Comparison of ENCODE assay signal across 20 cellular contexts in genomic region chr2:32918774-32919173, GRCh38. TPM values are rescaled to one million over a fixed set of nuclear protein-coding genes. Genes with fewer than 3 reads are reported as not detected.
DNase-seq lines count a peak whose midpoint lies in the region; ATAC-seq, FAIRE-seq and TF ChIP-seq lines count a peak whose summit lies in the region.
"Had no signal": no experiment of that assay in that cellular context is flagged by ENCODE, and none has a peak within 500 bp of the region (broad histone marks: within the 10 kb centered on the region; RNA-seq: fewer than 3 reads in every experiment).

No MANE protein-coding gene starts in this region.

- peak; percentile 13 for DNase-seq in EH (ENCODE audit: low read depth)
- DNase-seq in OCI-LY7 (ENCODE audit: low spot score) = no peak
- DNase-seq in K562 (ENCODE audit: extremely low read depth in 1 of 4, low spot score in 3 of 4) = no peak
- peak; percentile 15 to 56 for DNase-seq in trophoblast cell
- no peak for DNase-seq in H54 (ENCODE audit: insufficient read length, low spot score)
- DNase-seq: Calu3, DMS153, DND-41, MV-4-11, NCI-H1105 treated with DMSO at 0.1 percent for 48 hours, NCI-H146, NCI-H1930, NCI-H2107, NCI-H524, NCI-H774, Right ventricle myocardium superior, RPMI8226 had no signal

- CTCF ChIA-PET in OCI-LY7 (lab: Charles Lee; ENCODE audit: unreplicated experiment) (no interaction called here), K562 (lab: Yijun Ruan, JAX; ENCODE audit: low intra/inter-chr PET ratio) (no interaction called here)

- H3K36me3 ChIP-seq in OCI-LY7 (ENCODE audit: insufficient read depth, low read length) = no peaks in the 10 kb centered on the region; the same call in 1 of the 2 replicates
- H3K36me3 ChIP-seq in K562 (ENCODE audit: control insufficient read depth, insufficient read depth, low read length) = no peaks in the 10 kb centered on the region
- H3K36me3 ChIP-seq in trophoblast cell (ENCODE audit: control insufficient read depth in 1 of 2, insufficient read depth in 2 of 2, low read length in 2 of 2) = no peaks in the 10 kb centered on the region
- H3K36me3 ChIP-seq: SJSA1 had no signal

- BruUV-seq in OCI-LY7 (replicated peaks; lab: Mats Ljungman, UMichigan) = no TSS peak
- no TSS peak for BruUV-seq in K562 (replicated peaks; lab: Mats Ljungman, UMichigan)

- H2BK120ac ChIP-seq in trophoblast cell (ENCODE audit: insufficient read depth, low read length, poor library complexity) = no peak overlapping the region

- POLR2A ChIA-PET in OCI-LY7 (lab: Charles Lee) = no interaction called here
- POLR2A ChIA-PET in K562 (lab: Yijun Ruan, JAX) = no interaction called here

- TF ChIP-seq CTCF in OCI-LY7 (conservative IDR thresholded peaks at IDR 0.05; ENCODE audit: low read length) (no peak), K562 (IDR thresholded peaks at IDR 0.05 in 2 of 3, conservative IDR thresholded peaks at IDR 0.05 in 1 of 3; ENCODE audit: insufficient read depth in 2 of 3, low read depth in 1 of 3, low read length in 3 of 3) (no peak)

- in situ Hi-C loops in K562 (cut with MboI) = no loop called here

- no peak overlapping the region for H4K91ac ChIP-seq in trophoblast cell (ENCODE audit: low read depth, low read length)

- H3K4me3 ChIP-seq in OCI-LY7 (ENCODE audit: low read depth, low read length, poor library complexity, severe bottlenecking) (no peak overlapping the region), K562 (no peak overlapping the region), trophoblast cell (ENCODE audit: low read depth, low read length) (no peak overlapping the region)
- H3K4me3 ChIP-seq: SJSA1 had no signal

- H3K79me2 ChIP-seq in OCI-LY7 (ENCODE audit: insufficient read depth, low read depth, low read length) (no peaks in the 10 kb centered on the region), K562 (ENCODE audit: control insufficient read depth, insufficient read depth, low read length) (no peaks in the 10 kb centered on the region), trophoblast cell (ENCODE audit: control insufficient read depth, insufficient read depth, low read length, poor library complexity) (no peaks in the 10 kb centered on the region)

- H3K9me1 ChIP-seq in K562 (ENCODE audit: control insufficient read depth, insufficient read depth, low read length) = no peaks in the 10 kb centered on the region

- H3K9me2 ChIP-seq in OCI-LY7 (ENCODE audit: insufficient read depth, low read length) = no peaks in the 10 kb centered on the region

- intact Hi-C loops in OCI-LY7 (cut with micrococcal nuclease; ENCODE audit: unreplicated experiment) (no loop called here), K562 (cut with micrococcal nuclease) (no loop called here)

- H2AK5ac ChIP-seq in trophoblast cell (ENCODE audit: low read length) = no peak overlapping the region

- peaks cover 4% of the 10 kb centered on the region for H3K4me1 ChIP-seq in OCI-LY7 (ENCODE audit: insufficient read depth, low read length, poor library complexity, severe bottlenecking)
- H3K4me1 ChIP-seq in K562 (replicated peaks in 1 of 2; ENCODE audit: control insufficient read depth in 2 of 2, insufficient read depth in 2 of 2, low read length in 2 of 2) = no peaks in the 10 kb centered on the region; a peak in 1 of 5 replicates
- H3K4me1 ChIP-seq in trophoblast cell (ENCODE audit: control insufficient read depth in 1 of 2, insufficient read depth in 2 of 2, low read length in 2 of 2) = no peaks in the 10 kb centered on the region

- TF ChIP-seq POLR2A in K562 (conservative IDR thresholded peaks at IDR 0.05) (no peak), H54 (IDR thresholded peaks at IDR 0.05; ENCODE audit: low read depth, low read length) (no peak)

- H2BK12ac ChIP-seq in trophoblast cell (ENCODE audit: low read length) = no peak overlapping the region

- no peak overlapping the region for H3K23ac ChIP-seq in trophoblast cell (ENCODE audit: low read length)

- TF ChIP-seq EP300 in K562 (IDR thresholded peaks at IDR 0.05; ENCODE audit: low read length) = no peak

- H3K27ac ChIP-seq in OCI-LY7 (ENCODE audit: low read depth, low read length, poor library complexity, severe bottlenecking) = no peak overlapping the region
- no peak overlapping the region for H3K27ac ChIP-seq in K562 (ENCODE audit: extremely low read depth, low read depth, low read length)
- no peak overlapping the region for H3K27ac ChIP-seq in trophoblast cell (ENCODE audit: low read depth, low read length)
- H3K27ac ChIP-seq: SJSA1 had no signal

- H2AFZ ChIP-seq in OCI-LY7 (ENCODE audit: low read length) = peak overlapping the region; percentile 43; the same call in 1 of the 2 replicates
- peak overlapping the region; percentile 11 for H2AFZ ChIP-seq in K562 (ENCODE audit: low read depth, low read length)
- H2AFZ ChIP-seq in trophoblast cell (ENCODE audit: insufficient read depth, low read length, poor library complexity) = no peak overlapping the region

- no peak for FAIRE-seq in K562 (lab: Jason Lieb, UNC)
- FAIRE-seq in H54 (lab: Jason Lieb, UNC) = no peak

- H4K20me1 ChIP-seq in OCI-LY7 (ENCODE audit: insufficient read depth, low read length) = no peaks in the 10 kb centered on the region
- H4K20me1 ChIP-seq in K562 (replicated peaks; ENCODE audit: control insufficient read depth, insufficient read depth, low read length) = no peaks in the 10 kb centered on the region

- H3K9ac ChIP-seq in K562 (ENCODE audit: insufficient read depth in 1 of 2, low read depth in 2 of 2, low read length in 2 of 2) (no peak overlapping the region), trophoblast cell (ENCODE audit: low read length) (no peak overlapping the region)

- H3K18ac ChIP-seq in trophoblast cell (ENCODE audit: low read length) = no peak overlapping the region

- H3K4me2 ChIP-seq in OCI-LY7 (ENCODE audit: low read length) (no peak overlapping the region; the same call in 1 of the 2 replicates), K562 (ENCODE audit: insufficient read depth, low read length) (no peak overlapping the region), trophoblast cell (ENCODE audit: low read length) (no peak overlapping the region)

- H2BK5ac ChIP-seq in trophoblast cell (ENCODE audit: low read depth, low read length, poor library complexity) = no peak overlapping the region

- no peak overlapping the region for H3K14ac ChIP-seq in trophoblast cell (ENCODE audit: low read length)

- H3K4ac ChIP-seq in trophoblast cell (ENCODE audit: low read depth, low read length) = no peak overlapping the region

- ATAC-seq in K562 (no peak), HG03139 (IDR thresholded peaks at IDR 0.05; ENCODE audit: unreplicated experiment) (no peak), GM18873 (IDR thresholded peaks at IDR 0.05; ENCODE audit: low FRiP score, unreplicated experiment) (no peak)

- 30% methylated on average over 6 of the region's 6 CpGs for WGBS in K562 (ENCODE audit: insufficient coverage, low coverage, missing lambda C conversion rate)
- no CpG with 5 or more reads among the region's 6 CpGs for WGBS in trophoblast cell (ENCODE audit: extremely low coverage, insufficient coverage, insufficient read length)

- H3K79me1 ChIP-seq in trophoblast cell (ENCODE audit: low read length) = no peaks in the 10 kb centered on the region

- no peak overlapping the region for H4K8ac ChIP-seq in trophoblast cell (ENCODE audit: low read depth, low read length)

- no peak for TF ChIP-seq RAD21 in K562 (CRISPR knock-in tag; conservative IDR thresholded peaks at IDR 0.05 in 1 of 2, IDR thresholded peaks at IDR 0.05 in 1 of 2)

- no peak overlapping the region for H4K12ac ChIP-seq in trophoblast cell (ENCODE audit: low read depth, low read length)

- peaks cover 8% of the 10 kb centered on the region; the same call in 1 of the 2 replicates for H3K9me3 ChIP-seq in OCI-LY7 (ENCODE audit: low read length)
- H3K9me3 ChIP-seq in K562 (replicated peaks; ENCODE audit: control insufficient read depth, insufficient read depth, low read depth, low read length) = no peaks in the 10 kb centered on the region
- H3K9me3 ChIP-seq in trophoblast cell (ENCODE audit: insufficient read depth, low read depth, low read length) = no peaks in the 10 kb centered on the region
- H3K9me3 ChIP-seq: SJSA1 had no signal

- H3K27me3 ChIP-seq in K562 (ENCODE audit: control insufficient read depth in 2 of 2, insufficient read depth in 2 of 2, low read length in 2 of 2) (peaks cover 0 to 1% of the 10 kb centered on the region in 2 experiments; a peak in 1 of 5 replicates), trophoblast cell (ENCODE audit: insufficient read depth, low read length) (no peaks in the 10 kb centered on the region)
- H3K27me3 ChIP-seq: SJSA1 had no signal

TF ChIP-seq in K562, 482 proteins besides CTCF, POLR2A, EP300 and RAD21 (continues in another document):
- TF ChIP-seq ZKSCAN3 (CRISPR knock-in tag; IDR thresholded peaks at IDR 0.05) (no peak), ZNF134 (CRISPR knock-in tag; conservative IDR thresholded peaks at IDR 0.05) (no peak), CTBP1 (IDR thresholded peaks at IDR 0.05; ENCODE audit: borderline replicate concordance) (no peak), NCOA2 (IDR thresholded peaks at IDR 0.05; ENCODE audit: partially characterized antibody in 2 of 2) (no peak), RCOR1 (IDR thresholded peaks at IDR 0.05; ENCODE audit: borderline replicate concordance in 1 of 2, low read depth in 2 of 2, low read length in 2 of 2) (no peak), BCL6 (CRISPR knock-in tag; IDR thresholded peaks at IDR 0.05) (no peak), ZFP1 (CRISPR knock-in tag; IDR thresholded peaks at IDR 0.05) (no peak), ZBTB17 (CRISPR knock-in tag; IDR thresholded peaks at IDR 0.05) (no peak), NR3C1 (CRISPR knock-in tag; IDR thresholded peaks at IDR 0.05) (no peak)

RNA-seq across cellular contexts. Expression of gene LTBP1, which starts 28.0 kb away (rescaled TPM):
- total RNA-seq in OCI-LY7 (2014; rRNA removed; shearing (Covaris generic)) = 59.8 and 61.1 TPM in 2 replicates
- total RNA-seq in OCI-LY7 (2022) (72.4 and 82.6 TPM in 2 replicates), K562 (2014; rRNA removed) (8.2 and 10.4 TPM in 2 replicates), K562 (2014; rRNA removed; fragmentation: Illumina TruSeq; extraction: Trizol) (7.9 and 8.5 TPM in 2 replicates), K562 (2015; rRNA removed; fragmentation: Illumina TruSeq; extraction: Trizol) (3.6 and 3.8 TPM in 2 replicates), K562 (2021) (12.8 and 13.6 TPM in 2 replicates)
- total RNA-seq in K562 (2011; cell fraction: chromatin; rRNA removed; ENCODE audit: low replicate concordance) = 48.1 and 65.2 TPM in 2 replicates
- 41.1 and 45.5 TPM in 2 replicates for total RNA-seq in K562 (2011; cell fraction: nucleolus; rRNA removed)
- total RNA-seq in K562 (2011; cell fraction: nucleoplasm; rRNA removed) = 41.8 and 50.5 TPM in 2 replicates
- polyA plus RNA-seq in K562 (2011; rRNA removed) (12.2 and 16.4 TPM in 2 replicates), K562 (2014; fragmentation: Illumina TruSeq; extraction: Trizol) (9.7 and 12.0 TPM in 2 replicates), K562 (2014; fragmentation: Nextera tagmentation; extraction: Ambion mirVana) (1 to 10 TPM; 4.3 to 5.2 TPM), K562 (2014; rRNA removed) (6.7 and 7.0 TPM in 2 replicates)
- 11.4 and 13.9 TPM in 2 replicates for polyA plus RNA-seq in K562 (2011; cell fraction: cytosol; rRNA removed)
- polyA plus RNA-seq in K562 (2011; cell fraction: nucleus; rRNA removed) = 9.9 and 15.8 TPM in 2 replicates
- polyA plus RNA-seq in K562 (2012) = 6.6 and 7.6 TPM in 2 replicates
- 39.9 and 55.1 TPM in 2 replicates for polyA minus RNA-seq in K562 (2011; rRNA and poly(A)+ RNA removed)
- polyA minus RNA-seq in K562 (2011; cell fraction: cytosol; rRNA and poly(A)+ RNA removed) = 19.4 and 29.2 TPM in 2 replicates
- 15.8 and 17.2 TPM in 2 replicates for polyA minus RNA-seq in K562 (2011; cell fraction: nucleus; rRNA and poly(A)+ RNA removed)
- polyA plus RNA-seq in trophoblast cell (2013) = 26.6 and 27.0 TPM in 2 replicates

Comparison
In these comparisons a context has a peak if more than half of its experiments do, and no peak if none do; other contexts are left out.
1. DNase-seq: peak in EH (single experiment) and trophoblast cell (2 of 2); none in OCI-LY7 (single experiment), K562 (0 of 4) and H54 (single experiment).